ENCODE assay signal across 1 cellular context in the genomic region with DNA sequence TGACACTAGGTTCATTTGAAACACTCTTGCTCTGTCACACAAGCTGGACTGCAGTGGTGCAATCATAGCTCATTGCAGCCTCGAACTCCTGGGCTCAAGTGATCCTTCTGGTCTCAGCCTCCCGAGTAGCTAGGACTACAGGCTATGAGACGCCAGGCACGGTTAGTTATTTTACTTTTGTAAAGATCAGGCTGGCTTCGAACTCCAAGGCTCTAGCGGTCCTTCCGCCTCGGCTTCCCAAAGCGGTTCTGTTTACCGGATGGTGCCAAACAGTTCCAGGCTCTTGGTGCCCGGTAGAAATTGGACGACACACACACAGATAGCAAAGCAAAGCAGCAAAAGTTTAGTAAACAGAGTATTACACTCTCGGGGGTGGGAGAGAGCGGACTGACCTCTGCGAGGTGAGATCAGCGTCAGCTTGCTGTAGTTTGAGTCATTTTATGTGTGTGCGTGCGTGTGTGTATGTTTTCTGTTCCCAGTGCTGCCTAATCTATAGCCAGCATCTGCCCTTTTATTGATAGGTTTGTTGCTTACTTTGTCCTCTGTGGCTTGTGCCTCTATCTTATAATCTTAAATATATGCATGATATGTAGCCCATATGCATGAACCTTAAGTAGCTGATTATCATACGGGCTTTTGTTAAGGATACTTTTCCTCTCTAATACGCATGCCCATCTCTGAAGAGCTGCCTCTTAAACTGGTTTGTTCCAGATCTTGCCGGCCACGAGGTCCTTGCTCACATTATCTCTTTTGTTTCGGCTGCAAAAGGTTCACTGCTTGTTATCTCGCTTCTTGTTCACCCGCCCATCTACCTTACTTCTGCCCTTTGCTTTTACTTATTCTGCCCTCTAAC.
TF ChIP-seq lines count a peak whose summit lies in the region.

No MANE protein-coding gene starts in this region.

TF ChIP-seq in K562, 482 proteins besides CTCF, POLR2A, EP300 and RAD21 (continued from another document and continues in another):
- TF ChIP-seq, protein P1, sequence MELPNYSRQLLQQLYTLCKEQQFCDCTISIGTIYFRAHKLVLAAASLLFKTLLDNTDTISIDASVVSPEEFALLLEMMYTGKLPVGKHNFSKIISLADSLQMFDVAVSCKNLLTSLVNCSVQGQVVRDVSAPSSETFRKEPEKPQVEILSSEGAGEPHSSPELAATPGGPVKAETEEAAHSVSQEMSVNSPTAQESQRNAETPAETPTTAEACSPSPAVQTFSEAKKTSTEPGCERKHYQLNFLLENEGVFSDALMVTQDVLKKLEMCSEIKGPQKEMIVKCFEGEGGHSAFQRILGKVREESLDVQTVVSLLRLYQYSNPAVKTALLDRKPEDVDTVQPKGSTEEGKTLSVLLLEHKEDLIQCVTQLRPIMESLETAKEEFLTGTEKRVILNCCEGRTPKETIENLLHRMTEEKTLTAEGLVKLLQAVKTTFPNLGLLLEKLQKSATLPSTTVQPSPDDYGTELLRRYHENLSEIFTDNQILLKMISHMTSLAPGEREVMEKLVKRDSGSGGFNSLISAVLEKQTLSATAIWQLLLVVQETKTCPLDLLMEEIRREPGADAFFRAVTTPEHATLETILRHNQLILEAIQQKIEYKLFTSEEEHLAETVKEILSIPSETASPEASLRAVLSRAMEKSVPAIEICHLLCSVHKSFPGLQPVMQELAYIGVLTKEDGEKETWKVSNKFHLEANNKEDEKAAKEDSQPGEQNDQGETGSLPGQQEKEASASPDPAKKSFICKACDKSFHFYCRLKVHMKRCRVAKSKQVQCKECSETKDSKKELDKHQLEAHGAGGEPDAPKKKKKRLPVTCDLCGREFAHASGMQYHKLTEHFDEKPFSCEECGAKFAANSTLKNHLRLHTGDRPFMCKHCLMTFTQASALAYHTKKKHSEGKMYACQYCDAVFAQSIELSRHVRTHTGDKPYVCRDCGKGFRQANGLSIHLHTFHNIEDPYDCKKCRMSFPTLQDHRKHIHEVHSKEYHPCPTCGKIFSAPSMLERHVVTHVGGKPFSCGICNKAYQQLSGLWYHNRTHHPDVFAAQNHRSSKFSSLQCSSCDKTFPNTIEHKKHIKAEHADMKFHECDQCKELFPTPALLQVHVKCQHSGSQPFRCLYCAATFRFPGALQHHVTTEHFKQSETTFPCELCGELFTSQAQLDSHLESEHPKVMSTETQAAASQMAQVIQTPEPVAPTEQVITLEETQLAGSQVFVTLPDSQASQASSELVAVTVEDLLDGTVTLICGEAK (IDR thresholded peaks at IDR 0.05), result peak; percentile 69; the same call in 1 of the 2 replicates
- TF ChIP-seq, protein P1 (CRISPR knock-in tag; IDR thresholded peaks at IDR 0.05), result 0 out of 2 replicates have a peak, but pooled peaks have one; percentile 47
- TF ChIP-seq NFATC3 (IDR thresholded peaks at IDR 0.05) (peak; percentile 82; the same call in 1 of the 2 replicates), HNRNPL (IDR thresholded peaks at IDR 0.05; ENCODE audit: low read depth, low read length) (peak; percentile 62; the same call in 1 of the 2 replicates), ZNF134 (CRISPR knock-in tag; conservative IDR thresholded peaks at IDR 0.05) (no peak), ZSCAN29 (IDR thresholded peaks at IDR 0.05) (no peak), ZC3H11A (IDR thresholded peaks at IDR 0.05; ENCODE audit: low read depth, low read length) (no peak), RBM15 (IDR thresholded peaks at IDR 0.05; ENCODE audit: insufficient read depth, low read length) (no peak), ZFX (CRISPR knock-in tag; IDR thresholded peaks at IDR 0.05) (no peak), SIN3B (IDR thresholded peaks at IDR 0.05; ENCODE audit: low read depth) (0 out of 2 replicates have a peak, but pooled peaks have one; percentile 10), POLR3G (IDR thresholded peaks at IDR 0.05; ENCODE audit: extremely low read depth, insufficient read length, insufficient replicate concordance) (no peak), NR4A1 (CRISPR knock-in tag; IDR thresholded peaks at IDR 0.05) (no peak), NR4A1 (tag; IDR thresholded peaks at IDR 0.05) (no peak), PCBP1 (IDR thresholded peaks at IDR 0.05; ENCODE audit: low read depth, low read length, poor library complexity, severe bottlenecking) (no peak)
- TF ChIP-seq, protein P2, sequence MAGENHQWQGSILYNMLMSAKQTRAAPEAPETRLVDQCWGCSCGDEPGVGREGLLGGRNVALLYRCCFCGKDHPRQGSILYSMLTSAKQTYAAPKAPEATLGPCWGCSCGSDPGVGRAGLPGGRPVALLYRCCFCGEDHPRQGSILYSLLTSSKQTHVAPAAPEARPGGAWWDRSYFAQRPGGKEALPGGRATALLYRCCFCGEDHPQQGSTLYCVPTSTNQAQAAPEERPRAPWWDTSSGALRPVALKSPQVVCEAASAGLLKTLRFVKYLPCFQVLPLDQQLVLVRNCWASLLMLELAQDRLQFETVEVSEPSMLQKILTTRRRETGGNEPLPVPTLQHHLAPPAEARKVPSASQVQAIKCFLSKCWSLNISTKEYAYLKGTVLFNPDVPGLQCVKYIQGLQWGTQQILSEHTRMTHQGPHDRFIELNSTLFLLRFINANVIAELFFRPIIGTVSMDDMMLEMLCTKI (IDR thresholded peaks at IDR 0.05; ENCODE audit: partially characterized antibody), result no peak
- TF ChIP-seq, protein P3, sequence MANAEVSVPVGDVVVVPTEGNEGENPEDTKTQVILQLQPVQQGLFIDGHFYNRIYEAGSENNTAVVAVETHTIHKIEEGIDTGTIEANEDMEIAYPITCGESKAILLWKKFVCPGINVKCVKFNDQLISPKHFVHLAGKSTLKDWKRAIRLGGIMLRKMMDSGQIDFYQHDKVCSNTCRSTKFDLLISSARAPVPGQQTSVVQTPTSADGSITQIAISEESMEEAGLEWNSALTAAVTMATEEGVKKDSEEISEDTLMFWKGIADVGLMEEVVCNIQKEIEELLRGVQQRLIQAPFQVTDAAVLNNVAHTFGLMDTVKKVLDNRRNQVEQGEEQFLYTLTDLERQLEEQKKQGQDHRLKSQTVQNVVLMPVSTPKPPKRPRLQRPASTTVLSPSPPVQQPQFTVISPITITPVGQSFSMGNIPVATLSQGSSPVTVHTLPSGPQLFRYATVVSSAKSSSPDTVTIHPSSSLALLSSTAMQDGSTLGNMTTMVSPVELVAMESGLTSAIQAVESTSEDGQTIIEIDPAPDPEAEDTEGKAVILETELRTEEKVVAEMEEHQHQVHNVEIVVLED (CRISPR knock-in tag; IDR thresholded peaks at IDR 0.05), result no peak
- TF ChIP-seq, protein P4, sequence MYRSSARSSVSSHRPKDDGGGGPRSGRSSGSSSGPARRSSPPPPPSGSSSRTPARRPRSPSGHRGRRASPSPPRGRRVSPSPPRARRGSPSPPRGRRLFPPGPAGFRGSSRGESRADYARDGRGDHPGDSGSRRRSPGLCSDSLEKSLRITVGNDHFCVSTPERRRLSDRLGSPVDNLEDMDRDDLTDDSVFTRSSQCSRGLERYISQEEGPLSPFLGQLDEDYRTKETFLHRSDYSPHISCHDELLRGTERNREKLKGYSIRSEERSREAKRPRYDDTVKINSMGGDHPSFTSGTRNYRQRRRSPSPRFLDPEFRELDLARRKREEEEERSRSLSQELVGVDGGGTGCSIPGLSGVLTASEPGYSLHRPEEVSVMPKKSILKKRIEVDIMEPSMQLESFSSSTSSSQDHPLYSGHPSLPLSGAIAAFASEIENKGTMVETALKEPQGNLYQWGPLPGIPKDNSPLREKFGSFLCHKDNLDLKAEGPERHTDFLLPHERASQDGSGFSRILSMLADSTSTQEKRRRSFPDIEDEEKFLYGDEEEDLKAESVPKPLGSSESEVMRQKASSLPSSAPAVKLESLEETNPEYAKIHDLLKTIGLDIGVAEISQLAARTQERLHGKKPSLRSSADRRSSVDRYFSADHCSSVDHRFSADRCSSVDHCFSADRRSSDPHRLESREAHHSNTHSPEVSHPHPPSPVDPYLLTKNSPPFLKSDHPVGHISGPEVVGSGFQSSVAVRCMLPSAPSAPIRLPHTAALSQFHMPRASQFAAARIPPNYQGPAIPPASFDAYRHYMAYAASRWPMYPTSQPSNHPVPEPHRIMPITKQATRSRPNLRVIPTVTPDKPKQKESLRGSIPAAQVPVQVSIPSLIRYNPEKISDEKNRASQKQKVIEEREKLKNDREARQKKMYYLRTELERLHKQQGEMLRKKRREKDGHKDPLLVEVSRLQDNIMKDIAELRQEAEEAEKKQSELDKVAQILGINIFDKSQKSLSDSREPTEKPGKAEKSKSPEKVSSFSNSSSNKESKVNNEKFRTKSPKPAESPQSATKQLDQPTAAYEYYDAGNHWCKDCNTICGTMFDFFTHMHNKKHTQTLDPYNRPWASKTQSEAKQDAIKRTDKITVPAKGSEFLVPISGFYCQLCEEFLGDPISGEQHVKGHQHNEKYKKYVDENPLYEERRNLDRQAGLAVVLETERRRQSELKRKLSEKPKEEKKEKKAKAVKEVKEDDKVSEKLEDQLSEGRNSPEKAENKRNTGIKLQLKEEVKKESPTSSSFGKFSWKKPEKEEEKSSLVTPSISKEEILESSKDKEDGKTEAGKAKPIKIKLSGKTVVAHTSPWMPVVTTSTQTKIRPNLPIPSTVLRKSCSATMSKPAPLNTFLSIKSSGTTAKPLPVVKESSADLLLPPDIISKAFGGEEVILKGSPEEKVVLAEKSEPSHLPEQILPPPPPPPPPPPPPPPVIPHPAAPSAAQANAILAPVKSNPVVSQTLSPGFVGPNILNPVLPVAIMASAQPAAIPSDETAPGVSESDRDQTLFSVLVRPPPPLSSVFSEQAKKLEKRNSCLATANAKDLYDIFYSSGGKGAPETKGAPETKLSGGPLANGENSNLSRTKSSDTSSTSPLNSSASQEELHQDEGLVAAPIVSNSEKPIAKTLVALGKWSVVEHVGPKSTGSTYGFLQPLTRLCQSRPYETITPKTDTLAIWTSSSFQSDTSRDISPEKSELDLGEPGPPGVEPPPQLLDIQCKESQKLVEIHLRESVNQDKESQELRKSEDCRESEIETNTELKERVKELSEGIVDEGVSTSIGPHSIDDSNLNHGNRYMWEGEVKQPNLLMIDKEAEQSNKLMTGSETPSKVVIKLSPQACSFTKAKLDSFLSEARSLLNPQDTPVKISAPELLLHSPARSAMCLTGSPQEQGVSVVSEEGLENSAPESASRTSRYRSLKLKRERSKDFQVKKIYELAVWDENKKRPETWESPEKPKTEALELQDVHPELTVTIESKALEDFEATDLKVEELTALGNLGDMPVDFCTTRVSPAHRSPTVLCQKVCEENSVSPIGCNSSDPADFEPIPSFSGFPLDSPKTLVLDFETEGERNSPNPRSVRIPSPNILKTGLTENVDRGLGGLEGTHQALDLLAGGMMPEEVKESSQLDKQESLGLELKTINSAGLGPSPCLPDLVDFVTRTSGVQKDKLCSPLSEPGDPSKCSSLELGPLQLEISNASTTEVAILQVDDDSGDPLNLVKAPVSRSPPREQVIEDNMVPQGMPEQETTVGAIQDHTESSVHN (IDR thresholded peaks at IDR 0.05; ENCODE audit: borderline replicate concordance in 1 of 2, low read depth in 1 of 2), result 0 out of 4 replicates have a peak, but pooled peaks of 1 of the 2 experiments have one; percentile 42
- TF ChIP-seq, protein P5, sequence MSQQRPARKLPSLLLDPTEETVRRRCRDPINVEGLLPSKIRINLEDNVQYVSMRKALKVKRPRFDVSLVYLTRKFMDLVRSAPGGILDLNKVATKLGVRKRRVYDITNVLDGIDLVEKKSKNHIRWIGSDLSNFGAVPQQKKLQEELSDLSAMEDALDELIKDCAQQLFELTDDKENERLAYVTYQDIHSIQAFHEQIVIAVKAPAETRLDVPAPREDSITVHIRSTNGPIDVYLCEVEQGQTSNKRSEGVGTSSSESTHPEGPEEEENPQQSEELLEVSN (IDR thresholded peaks at IDR 0.05; ENCODE audit: borderline replicate concordance in 1 of 2, extremely low read depth in 1 of 2, insufficient read depth in 1 of 2, insufficient read length in 1 of 2, low read depth in 1 of 2, low read length in 1 of 2, poor library complexity in 1 of 2, severe bottlenecking in 1 of 2), result peak in 1 of 2 experiments; percentile 45
